In the genomic region with DNA sequence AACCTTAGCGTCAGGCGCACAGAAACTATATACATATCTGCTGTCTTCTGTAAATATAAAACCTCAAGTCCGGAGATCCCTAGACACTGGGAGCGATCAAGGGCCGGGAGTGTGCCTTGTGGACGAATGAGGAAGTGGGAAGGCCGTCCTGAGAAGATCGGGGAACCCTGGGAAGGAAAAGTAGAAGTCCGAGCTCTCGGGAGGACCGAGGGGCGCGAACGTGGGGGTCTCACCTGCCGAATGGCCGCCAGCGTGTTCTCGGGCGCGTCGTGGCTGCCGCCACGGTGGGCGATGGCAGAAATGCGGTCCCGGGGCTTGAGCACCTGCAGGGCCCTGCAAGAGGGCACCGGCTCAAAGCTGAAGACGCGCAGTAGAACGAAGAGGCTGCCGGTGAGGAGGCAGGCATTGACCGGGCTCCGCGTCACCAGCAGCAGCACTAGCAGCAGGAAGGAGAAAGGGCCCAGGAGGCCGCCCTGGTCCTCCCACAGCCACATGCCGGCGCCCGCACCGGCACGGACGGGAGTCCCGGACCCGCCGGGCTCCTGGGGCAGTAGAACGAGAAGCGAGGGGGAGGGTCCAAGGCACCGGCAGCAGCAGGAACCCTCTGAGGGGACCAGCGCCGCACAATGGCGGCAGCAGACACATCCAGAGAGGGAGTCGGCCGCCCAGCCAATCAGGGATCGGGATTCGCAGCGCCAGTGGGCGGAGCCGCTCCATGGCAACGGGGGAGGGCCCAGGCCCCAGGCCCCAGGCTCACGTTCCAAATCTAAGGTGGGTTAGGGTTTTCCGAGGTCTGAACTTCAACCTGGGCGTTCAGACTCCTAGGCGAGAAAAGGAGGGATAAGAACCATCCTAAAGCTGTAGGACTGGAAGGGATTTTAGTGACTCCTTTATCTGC, we compare ENCODE assay signal across 8 cellular contexts. TPM values are rescaled to one million over a fixed set of nuclear protein-coding genes. Genes with fewer than 3 reads are reported as not detected.
A peak's percentile ranks its signal among the peaks of the same experiment; 100 is the strongest.
DNase-seq lines count a peak whose midpoint lies in the region; ATAC-seq and TF ChIP-seq lines count a peak whose summit lies in the region.

A gene with protein sequence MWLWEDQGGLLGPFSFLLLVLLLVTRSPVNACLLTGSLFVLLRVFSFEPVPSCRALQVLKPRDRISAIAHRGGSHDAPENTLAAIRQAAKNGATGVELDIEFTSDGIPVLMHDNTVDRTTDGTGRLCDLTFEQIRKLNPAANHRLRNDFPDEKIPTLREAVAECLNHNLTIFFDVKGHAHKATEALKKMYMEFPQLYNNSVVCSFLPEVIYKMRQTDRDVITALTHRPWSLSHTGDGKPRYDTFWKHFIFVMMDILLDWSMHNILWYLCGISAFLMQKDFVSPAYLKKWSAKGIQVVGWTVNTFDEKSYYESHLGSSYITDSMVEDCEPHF (minus strand): TSS at position 628 of the 898 bp plus-strand sequence. CDS start 134 bp downstream, at position 494.

- peak; percentile 69 for ATAC-seq in GM21390 (IDR thresholded peaks at IDR 0.05; ENCODE audit: unreplicated experiment)

- H3K9me3 Mint-ChIP-seq in endothelial cell (ENCODE audit: unreplicated experiment): no peaks in the 10 kb centered on the region

- peaks cover 5% of the 10 kb centered on the region for H3K36me3 Mint-ChIP-seq in endothelial cell (ENCODE audit: low read depth, unreplicated experiment)

- peaks cover 1% of the 10 kb centered on the region for H3K27me3 Mint-ChIP-seq in endothelial cell (ENCODE audit: unreplicated experiment)

- no peaks in the 10 kb centered on the region for H3K9me3 ChIP-seq in HUES48 (ENCODE audit: control insufficient read depth, insufficient read depth, low read length)
- H3K9me3 ChIP-seq in NT2/D1 (ENCODE audit: insufficient read depth, low read length): no peaks in the 10 kb centered on the region

- H3K9ac ChIP-seq in HUES48 (ENCODE audit: low read depth, low read length) (peak within 1 kb of the TSS; percentile 75), NT2/D1 (ENCODE audit: insufficient read length, low read depth) (peak within 1 kb of the TSS; percentile 97)

- peaks cover 15% of the 10 kb centered on the region for H3K36me3 ChIP-seq in HUES48 (ENCODE audit: control insufficient read depth, insufficient read depth, low read length)
- peaks cover 29% of the 10 kb centered on the region for H3K36me3 ChIP-seq in NT2/D1 (ENCODE audit: insufficient read depth, insufficient read length, low read length)

- peaks cover 24% of the 10 kb centered on the region for H3K4me1 ChIP-seq in HUES48 (ENCODE audit: control insufficient read depth, insufficient read depth, low read length)
- no peaks in the 10 kb centered on the region for H3K4me1 ChIP-seq in NT2/D1 (ENCODE audit: insufficient read depth, insufficient read length)

- no peaks in the 10 kb centered on the region for H3K27me3 ChIP-seq in HUES48 (ENCODE audit: control insufficient read depth, insufficient read depth, low read length)
- no peaks in the 10 kb centered on the region for H3K27me3 ChIP-seq in NT2/D1 (ENCODE audit: insufficient read depth, insufficient read length)

- peak; percentile 92 for DNase-seq in D341Med (ENCODE audit: low spot score)
- DNase-seq in NT2/D1 (ENCODE audit: low read depth, low spot score): peak; percentile 93
- DNase-seq in activated CD8-positive, alpha-beta memory T cell treated with anti-CD3 and anti-CD28 coated beads, Interleukin-2, amount 50 U/mL, for 4 hours: peak; percentile 96
- DNase-seq in endothelial cell (ENCODE audit: low spot score): peak; percentile 93
- DNase-seq in midbrain (lab: John Stamatoyannopoulos, UW): peak; percentile 98
- DNase-seq in stimulated activated CD8-positive, alpha-beta memory T cell treated with anti-CD3 and anti-CD28 coated beads, Interleukin-2, amount 100 ng/mL, for 1 hour (ENCODE audit: low read depth in 2 of 2): peak; percentile 86 to 92

- H3K4me1 Mint-ChIP-seq in endothelial cell (ENCODE audit: unreplicated experiment): peaks cover 20% of the 10 kb centered on the region

- no peak for TF ChIP-seq CTCF in endothelial cell (IDR thresholded peaks at IDR 0.05; ENCODE audit: unreplicated experiment)

- H3K4me3 ChIP-seq in HUES48 (ENCODE audit: low read depth, low read length) (peak within 1 kb of the TSS; percentile 84), NT2/D1 (ENCODE audit: insufficient read length, low read depth) (peak within 1 kb of the TSS; percentile 90)

- peak within 1 kb of the TSS; percentile 44 for H3K27ac ChIP-seq in HUES48 (ENCODE audit: low read depth, low read length)

- H3K27ac Mint-ChIP-seq in endothelial cell (ENCODE audit: unreplicated experiment): peak within 1 kb of the TSS; percentile 54

- H3K4me3 Mint-ChIP-seq in endothelial cell (ENCODE audit: unreplicated experiment): peak within 1 kb of the TSS; percentile 98

RNA-seq across cellular contexts. Expression of the gene that starts here (rescaled TPM):
- 50.0 TPM for total RNA-seq in endothelial cell (ENCODE audit: unreplicated experiment)

Comparison
In these comparisons a context has a peak if more than half of its experiments do, and no peak if none do; other contexts are left out.
1. Peak in every context shown above with its lines: DNase-seq, ATAC-seq, H3K4me3 ChIP-seq and H3K27ac ChIP-seq.